8 cellular contexts compared by ENCODE assay signal in the genomic region with DNA sequence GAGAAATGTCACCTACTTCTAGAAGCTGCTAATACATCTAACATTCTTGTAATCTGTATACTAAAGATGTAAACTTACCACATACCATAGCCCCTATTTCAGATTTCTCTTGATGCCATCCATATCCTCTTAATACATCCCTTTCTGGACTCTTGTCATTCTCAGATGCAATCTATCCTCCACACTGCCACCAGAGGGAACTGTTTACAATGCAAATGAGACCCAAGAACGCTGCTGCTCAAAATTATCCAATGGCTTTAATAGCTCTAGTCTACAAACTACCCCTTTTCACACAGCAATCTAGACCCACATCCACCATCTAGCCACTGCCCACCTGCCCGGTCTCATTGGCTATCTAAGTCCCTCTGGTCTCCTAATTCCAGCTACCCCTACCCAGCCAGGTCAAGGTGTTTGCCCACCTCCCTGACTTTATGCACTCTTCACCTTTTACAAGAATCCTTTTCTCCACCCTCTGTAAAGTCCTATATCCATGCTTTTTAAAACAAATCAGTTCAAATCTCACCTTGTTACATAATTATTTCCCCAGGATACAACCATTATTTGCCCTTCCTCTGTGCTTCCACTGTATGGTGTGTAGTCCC. TPM values are rescaled to one million over a fixed set of nuclear protein-coding genes. Genes with fewer than 3 reads are reported as not detected.
DNase-seq lines count a peak whose midpoint lies in the region; ATAC-seq and TF ChIP-seq lines count a peak whose summit lies in the region.

No MANE protein-coding gene starts in this region.

- no peaks in the 10 kb centered on the region for H4K20me1 ChIP-seq in neural cell (ENCODE audit: insufficient read depth)

- peak overlapping the region; percentile 29 for H3K27ac Mint-ChIP-seq in endodermal cell

- H3K27me3 ChIP-seq in Panc1 (ENCODE audit: control insufficient read depth, insufficient read depth, low read length) = no peaks in the 10 kb centered on the region
- H3K27me3 ChIP-seq in endodermal cell (ENCODE audit: control insufficient read depth, insufficient read depth, low read length, poor library complexity, severe bottlenecking) = no peaks in the 10 kb centered on the region
- no peaks in the 10 kb centered on the region for H3K27me3 ChIP-seq in neural cell (ENCODE audit: insufficient read depth, low read depth, low read length)

- WGBS in endodermal cell (ENCODE audit: insufficient coverage in 1 of 2, insufficient read length in 1 of 2), 2 experiments = 54 to 68% methylated on average over 2 of the region's 2 CpGs

- ATAC-seq in GM19463 (IDR thresholded peaks at IDR 0.05; ENCODE audit: unreplicated experiment) = peak; percentile 28
- peak; percentile 87 for ATAC-seq in Panc1
- no peak for ATAC-seq in GM21737 (IDR thresholded peaks at IDR 0.05; ENCODE audit: unreplicated experiment)

- no peak for TF ChIP-seq EP300 in neural cell (conservative IDR thresholded peaks at IDR 0.05; ENCODE audit: poor library complexity, severe bottlenecking)

- POLR2A ChIA-PET in Panc1 (lab: Charles Lee) = interaction anchor here (0.7 kb wide), 1 partner anchor 10 kb away, joined by 3 read pairs; no protein-coding TSS in a partner anchor

- TF ChIP-seq RAD21 in neural cell (conservative IDR thresholded peaks at IDR 0.05) = no peak

- DNase-seq in NOMO-1 (lab: John Stamatoyannopoulos, UW; ENCODE audit: unreplicated experiment in 2 of 2) = peak; percentile 6 to 35
- no peak for DNase-seq in NOMO-1 treated with dmso at 0.1 percent for 144 hours (lab: John Stamatoyannopoulos, UW; ENCODE audit: unreplicated experiment)
- peak; percentile 45 for DNase-seq in HPDE6-E6E7 (ENCODE audit: extremely low spot score)
- peak; percentile 43 for DNase-seq in Panc1 (ENCODE audit: low read depth, low spot score)
- DNase-seq in endodermal cell = peak; percentile 72

- H3K4me1 Mint-ChIP-seq in endodermal cell = peaks cover 5% of the 10 kb centered on the region

- BruUV-seq in Panc1 (replicated peaks; lab: Mats Ljungman, UMichigan) = no TSS peak

- CTCF ChIA-PET in Panc1 (lab: Charles Lee) = interaction anchor here (0.6 to 1.1 kb wide), 2 partner anchors 13 to 15 kb away, joined by 3 read pairs; a partner anchor contains a TSS

- H3K4me2 ChIP-seq in neural cell (ENCODE audit: low read length) = no peak overlapping the region

- H3K27me3 Mint-ChIP-seq in endodermal cell (ENCODE audit: insufficient read depth) = no peaks in the 10 kb centered on the region

- no peak overlapping the region for H2AFZ ChIP-seq in neural cell (ENCODE audit: low read depth, low read length)

- H3K79me2 ChIP-seq in neural cell (replicated peaks; ENCODE audit: insufficient read depth, low read length) = peaks cover 6% of the 10 kb centered on the region

- no peaks in the 10 kb centered on the region for H3K4me1 ChIP-seq in Panc1 (ENCODE audit: control insufficient read depth, insufficient read depth, low read length)
- H3K4me1 ChIP-seq in endodermal cell (ENCODE audit: control insufficient read depth, insufficient read depth, low read length) = no peaks in the 10 kb centered on the region

- no peaks in the 10 kb centered on the region for H3K9me2 ChIP-seq in neural cell (ENCODE audit: insufficient read depth, low read length)

- H3F3A ChIP-seq in neural cell (ENCODE audit: insufficient read depth, low read length, poor library complexity, severe bottlenecking) = no peaks in the 10 kb centered on the region

- peaks cover under 1% of the 10 kb centered on the region for H3K36me3 Mint-ChIP-seq in endodermal cell (ENCODE audit: low read depth)

- intact Hi-C loops in Panc1 (cut with micrococcal nuclease; ENCODE audit: unreplicated experiment) = loop anchor here (5.0 to 10.0 kb wide), 2 partner anchors 58 to 90 kb away; a partner anchor contains a TSS

- no peaks in the 10 kb centered on the region for H3K36me3 ChIP-seq in Panc1 (ENCODE audit: control insufficient read depth, insufficient read depth, low read length)
- no peaks in the 10 kb centered on the region for H3K36me3 ChIP-seq in endodermal cell (ENCODE audit: control insufficient read depth, insufficient read depth, low read length)
- H3K36me3 ChIP-seq in neural cell (ENCODE audit: insufficient read depth, low read length) = no peaks in the 10 kb centered on the region

- no peak overlapping the region for H3K4me3 Mint-ChIP-seq in endodermal cell

- TF ChIP-seq CTCF in Panc1 (IDR thresholded peaks at IDR 0.05) (peak; percentile 82), endodermal cell (conservative IDR thresholded peaks at IDR 0.05) (peak; percentile 76), neural cell (IDR thresholded peaks at IDR 0.05; ENCODE audit: poor library complexity, severe bottlenecking) (peak; percentile 41)

- in situ Hi-C loops in Panc1 (cut with HindIII; ENCODE audit: low pct_unique_long_range_greater_than_20kb, low sequenced_read_pairs) = no loop called here

- H3K9me3 ChIP-seq in Panc1 (ENCODE audit: control insufficient read depth, insufficient read depth, low read depth, low read length) (no peaks in the 10 kb centered on the region), endodermal cell (ENCODE audit: control insufficient read depth, low read length) (no peaks in the 10 kb centered on the region), neural cell (ENCODE audit: low read length) (no peaks in the 10 kb centered on the region)

- H3K4me3 ChIP-seq in Panc1 (ENCODE audit: low read depth in 2 of 2, low read length in 2 of 2) = no peak overlapping the region
- no peak overlapping the region for H3K4me3 ChIP-seq in endodermal cell (ENCODE audit: low read length)
- H3K4me3 ChIP-seq in neural cell (ENCODE audit: low read length) = no peak overlapping the region

- H3K9ac ChIP-seq in endodermal cell (ENCODE audit: extremely low read depth, low read length, poor library complexity, severe bottlenecking) = no peak overlapping the region
- no peak overlapping the region for H3K9ac ChIP-seq in neural cell (ENCODE audit: low read length)

- no peaks in the 10 kb centered on the region for H3K9me3 Mint-ChIP-seq in endodermal cell

- H3K27ac ChIP-seq in Panc1 (ENCODE audit: low read length) = no peak overlapping the region
- H3K27ac ChIP-seq in endodermal cell (ENCODE audit: low read depth, low read length) = no peak overlapping the region
- no peak overlapping the region for H3K27ac ChIP-seq in neural cell (ENCODE audit: low read length)

TF ChIP-seq in neural cell, 6 proteins besides CTCF, POLR2A, EP300 and RAD21:
- TF ChIP-seq POLR2AphosphoS5 (IDR thresholded peaks at IDR 0.05) = no peak
- no peak for TF ChIP-seq TAF1 (IDR thresholded peaks at IDR 0.05; ENCODE audit: low read depth)
- no peak for TF ChIP-seq MXI1 (conservative IDR thresholded peaks at IDR 0.05; ENCODE audit: poor library complexity, severe bottlenecking)
- TF ChIP-seq EZH2 (IDR thresholded peaks at IDR 0.05; ENCODE audit: borderline replicate concordance, insufficient read depth, low read length, poor library complexity, severe bottlenecking) = no peak
- TF ChIP-seq, protein P1, sequence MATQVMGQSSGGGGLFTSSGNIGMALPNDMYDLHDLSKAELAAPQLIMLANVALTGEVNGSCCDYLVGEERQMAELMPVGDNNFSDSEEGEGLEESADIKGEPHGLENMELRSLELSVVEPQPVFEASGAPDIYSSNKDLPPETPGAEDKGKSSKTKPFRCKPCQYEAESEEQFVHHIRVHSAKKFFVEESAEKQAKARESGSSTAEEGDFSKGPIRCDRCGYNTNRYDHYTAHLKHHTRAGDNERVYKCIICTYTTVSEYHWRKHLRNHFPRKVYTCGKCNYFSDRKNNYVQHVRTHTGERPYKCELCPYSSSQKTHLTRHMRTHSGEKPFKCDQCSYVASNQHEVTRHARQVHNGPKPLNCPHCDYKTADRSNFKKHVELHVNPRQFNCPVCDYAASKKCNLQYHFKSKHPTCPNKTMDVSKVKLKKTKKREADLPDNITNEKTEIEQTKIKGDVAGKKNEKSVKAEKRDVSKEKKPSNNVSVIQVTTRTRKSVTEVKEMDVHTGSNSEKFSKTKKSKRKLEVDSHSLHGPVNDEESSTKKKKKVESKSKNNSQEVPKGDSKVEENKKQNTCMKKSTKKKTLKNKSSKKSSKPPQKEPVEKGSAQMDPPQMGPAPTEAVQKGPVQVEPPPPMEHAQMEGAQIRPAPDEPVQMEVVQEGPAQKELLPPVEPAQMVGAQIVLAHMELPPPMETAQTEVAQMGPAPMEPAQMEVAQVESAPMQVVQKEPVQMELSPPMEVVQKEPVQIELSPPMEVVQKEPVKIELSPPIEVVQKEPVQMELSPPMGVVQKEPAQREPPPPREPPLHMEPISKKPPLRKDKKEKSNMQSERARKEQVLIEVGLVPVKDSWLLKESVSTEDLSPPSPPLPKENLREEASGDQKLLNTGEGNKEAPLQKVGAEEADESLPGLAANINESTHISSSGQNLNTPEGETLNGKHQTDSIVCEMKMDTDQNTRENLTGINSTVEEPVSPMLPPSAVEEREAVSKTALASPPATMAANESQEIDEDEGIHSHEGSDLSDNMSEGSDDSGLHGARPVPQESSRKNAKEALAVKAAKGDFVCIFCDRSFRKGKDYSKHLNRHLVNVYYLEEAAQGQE (IDR thresholded peaks at IDR 0.05; ENCODE audit: borderline replicate concordance) = no peak
- no peak for TF ChIP-seq SMC3 (conservative IDR thresholded peaks at IDR 0.05; ENCODE audit: poor library complexity)

RNA-seq across cellular contexts. Expression of a gene that starts 14.8 kb away (rescaled TPM):
- 9.0 TPM for total RNA-seq in Panc1 (2021; ENCODE audit: unreplicated experiment)
- polyA plus RNA-seq in Panc1 (2012; ENCODE audit: insufficient read length) = 7.2 TPM
- 10 to 100 TPM in 1 of 2 donors, 1 to 10 TPM in 1; 8.8 to 19.5 TPM for total RNA-seq in endodermal cell
- polyA plus RNA-seq in endodermal cell (2013, experiment 1 of 2) = 15.1 TPM
- polyA plus RNA-seq in endodermal cell (2013, experiment 2 of 2) = 12.5 TPM
- polyA plus RNA-seq in neural cell = 106 and 130 TPM in 2 replicates
- polyA minus RNA-seq in neural cell = 90.8 and 113 TPM in 2 replicates

RNA-seq across cellular contexts. Expression of a gene that starts 59.4 kb away (rescaled TPM):
- total RNA-seq in Panc1 (2021; ENCODE audit: unreplicated experiment) (9.5 TPM), endodermal cell (10 to 100 TPM in 1 of 2 donors, 1 to 10 TPM in 1; 8.7 to 15.2 TPM)
- polyA plus RNA-seq in Panc1 (2012; ENCODE audit: insufficient read length) = 4.2 TPM
- 13.8 TPM for polyA plus RNA-seq in endodermal cell (2013, experiment 1 of 2)
- polyA plus RNA-seq in endodermal cell (2013, experiment 2 of 2) = 13.4 TPM
- 23.0 and 23.5 TPM in 2 replicates for polyA plus RNA-seq in neural cell
- 10.0 and 10.7 TPM in 2 replicates for polyA minus RNA-seq in neural cell
